In the genomic region with DNA sequence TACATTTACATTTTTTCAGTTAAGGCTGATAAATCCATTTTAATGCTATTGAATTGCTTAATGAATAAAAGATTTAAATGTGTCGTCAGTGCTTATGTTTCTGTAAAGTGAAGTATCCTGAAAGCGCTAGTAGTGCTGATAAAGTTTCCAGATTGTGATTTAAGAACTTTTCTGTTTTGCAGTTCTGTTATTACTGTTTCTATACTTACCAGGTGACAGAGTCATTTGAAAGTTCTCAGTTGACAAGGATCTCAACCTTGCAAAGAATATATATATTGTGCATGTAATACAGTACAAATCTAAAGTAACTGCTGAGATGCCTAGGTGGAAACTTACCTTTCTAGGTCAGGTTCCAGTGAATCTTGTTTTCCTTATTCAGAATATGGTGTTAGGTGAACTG, we compare ENCODE assay signal across 13 cellular contexts.
DNase-seq lines count a peak whose midpoint lies in the region; ATAC-seq and TF ChIP-seq lines count a peak whose summit lies in the region.
"Had no signal": no experiment of that assay in that cellular context is flagged by ENCODE, and none has a peak within 500 bp of the region (broad histone marks: within the 10 kb centered on the region; RNA-seq: fewer than 3 reads in every experiment).

No MANE protein-coding gene starts in this region.

- H3K9me2 ChIP-seq in GM23248 (ENCODE audit: insufficient read depth), result no peaks in the 10 kb centered on the region

- no peak overlapping the region for H2AFZ ChIP-seq in GM23248

- no peaks in the 10 kb centered on the region for H3K36me3 Mint-ChIP-seq in CD4-positive, alpha-beta T cell (ENCODE audit: low read depth)
- H3K36me3 Mint-ChIP-seq in chondrocyte (ENCODE audit: low read depth), result no peaks in the 10 kb centered on the region

- H4K20me1 ChIP-seq in GM23248 (ENCODE audit: insufficient read depth), result no peaks in the 10 kb centered on the region

- no peaks in the 10 kb centered on the region for H3K27me3 ChIP-seq in CD4-positive, alpha-beta T cell (ENCODE audit: control insufficient read depth, insufficient read depth, low read length)
- no peaks in the 10 kb centered on the region for H3K27me3 ChIP-seq in GM23248 (replicated peaks; ENCODE audit: insufficient read depth)
- H3K27me3 ChIP-seq: brain microvascular endothelial cell had no signal

- H3K4me1 ChIP-seq in GM23248 (ENCODE audit: insufficient read depth), result 0 out of 2 replicates have a peak, but pooled peaks cover 3% of the 10 kb centered on the region

- H3F3A ChIP-seq in GM23248 (ENCODE audit: insufficient read depth), result no peaks in the 10 kb centered on the region

- H3K36me3 ChIP-seq in SK-N-MC (ENCODE audit: insufficient read depth, low read length), result no peaks in the 10 kb centered on the region
- H3K36me3 ChIP-seq in GM23248 (ENCODE audit: low read depth), result no peaks in the 10 kb centered on the region
- H3K36me3 ChIP-seq: brain microvascular endothelial cell had no signal

- intact Hi-C loops in CD4-positive, alpha-beta T cell (cut with DNase I, micrococcal nuclease), result no loop called here

- H3K4me3 Mint-ChIP-seq in CD4-positive, alpha-beta T cell, result peak overlapping the region; percentile 5
- H3K4me3 Mint-ChIP-seq in chondrocyte (ENCODE audit: unreplicated experiment), result no peak overlapping the region

- TF ChIP-seq CTCF in CD4-positive, alpha-beta T cell (IDR thresholded peaks at IDR 0.05), result no peak
- TF ChIP-seq CTCF in chondrocyte (IDR thresholded peaks at IDR 0.05) (no peak), foreskin fibroblast (IDR thresholded peaks at IDR 0.05; ENCODE audit: low read depth, low read length) (no peak)

- no peak overlapping the region for H3K27ac ChIP-seq in CD4-positive, alpha-beta T cell (ENCODE audit: low read depth, low read length)
- H3K27ac ChIP-seq in SK-N-MC (peak overlapping the region; percentile 93), GM23248 (no peak overlapping the region)
- H3K27ac ChIP-seq: brain microvascular endothelial cell had no signal

- H3K9me3 Mint-ChIP-seq in CD4-positive, alpha-beta T cell, result no peaks in the 10 kb centered on the region
- H3K9me3 Mint-ChIP-seq in chondrocyte (ENCODE audit: low read depth), result no peaks in the 10 kb centered on the region

- CTCF ChIA-PET in CD4-positive, alpha-beta T cell (lab: Charles Lee), result no interaction called here

- POLR2A ChIA-PET in CD4-positive, alpha-beta T cell (lab: Charles Lee), result no interaction called here

- peaks cover 95% of the 10 kb centered on the region for H3K4me1 Mint-ChIP-seq in CD4-positive, alpha-beta T cell (ENCODE audit: low read depth)
- H3K4me1 Mint-ChIP-seq in chondrocyte (ENCODE audit: low read depth), result peaks cover 79% of the 10 kb centered on the region

- peak overlapping the region; percentile 67 for H3K4me3 ChIP-seq in SK-N-MC
- H3K4me3 ChIP-seq in GM23248, result no peak overlapping the region
- no peak overlapping the region for H3K4me3 ChIP-seq in foreskin fibroblast (ENCODE audit: low read depth in 1 of 2, low read length in 2 of 2)

- H3K79me2 ChIP-seq in GM23248 (ENCODE audit: insufficient read depth), result peaks cover 100% of the 10 kb centered on the region

- peak overlapping the region; percentile 22 for H3K27ac Mint-ChIP-seq in CD4-positive, alpha-beta T cell
- H3K27ac Mint-ChIP-seq in chondrocyte (ENCODE audit: unreplicated experiment), result no peak overlapping the region
- H3K27ac Mint-ChIP-seq: progenitor cell of endocrine pancreas had no signal

- no peak for DNase-seq in CD4-positive, alpha-beta T cell
- DNase-seq in SK-N-MC (ENCODE audit: low read depth, low spot score) (no peak), GM23248 (no peak), chondrocyte (ENCODE audit: low spot score) (no peak), foreskin fibroblast (no peak)
- DNase-seq: brain microvascular endothelial cell; DND-41; effector memory CD4-positive, alpha-beta T cell; stimulated activated CD4-positive, alpha-beta T cell treated with anti-CD3 and anti-CD28 coated beads, Interleukin-2, amount 100 ng/mL, for 24 hours had no signal

- in situ Hi-C loops in GM23248 (cut with MboI), result no loop called here

- H3K9me3 ChIP-seq in CD4-positive, alpha-beta T cell (ENCODE audit: control insufficient read depth, low read length), result no peaks in the 10 kb centered on the region
- H3K9me3 ChIP-seq in SK-N-MC (ENCODE audit: low read depth, low read length) (no peaks in the 10 kb centered on the region), GM23248 (ENCODE audit: low read depth) (no peaks in the 10 kb centered on the region)

- peak overlapping the region; percentile 72 for H3K9ac ChIP-seq in SK-N-MC (ENCODE audit: insufficient read length)
- H3K9ac ChIP-seq in GM23248, result no peak overlapping the region

- ATAC-seq in CD4-positive, alpha-beta T cell (ENCODE audit: poor library complexity), result no peak
- peak; percentile 49 for ATAC-seq in GM21360 (IDR thresholded peaks at IDR 0.05; ENCODE audit: unreplicated experiment)
- peak; percentile 48 for ATAC-seq in HG03025 (IDR thresholded peaks at IDR 0.05; ENCODE audit: low FRiP score, unreplicated experiment)
- ATAC-seq in GM19397 (IDR thresholded peaks at IDR 0.05; ENCODE audit: unreplicated experiment), result no peak

- 96 to 99% methylated on average over 2 of the region's 2 CpGs for WGBS in GM23248 (ENCODE audit: low coverage in 1 of 2, low lambda C conversion rate in 2 of 2, missing lambda C conversion rate in 2 of 2), 2 experiments

- H3K4me2 ChIP-seq in GM23248 (ENCODE audit: unreplicated experiment), result no peak overlapping the region

- H3K27me3 Mint-ChIP-seq in CD4-positive, alpha-beta T cell, result no peaks in the 10 kb centered on the region
- no peaks in the 10 kb centered on the region for H3K27me3 Mint-ChIP-seq in chondrocyte (ENCODE audit: low read depth)
- H3K27me3 Mint-ChIP-seq: progenitor cell of endocrine pancreas had no signal

Comparison
In these comparisons a context has a peak if more than half of its experiments do, and no peak if none do; other contexts are left out.
1. ATAC-seq: peak in GM21360 (single experiment) and HG03025 (single experiment); none in CD4-positive, alpha-beta T cell (single experiment) and GM19397 (single experiment).